In genomic region chr11:67392182-67392715, GRCh38 we compare ENCODE assay signal across 7 cellular contexts. TPM values are rescaled to one million over a fixed set of nuclear protein-coding genes. Genes with fewer than 3 reads are reported as not detected.
DNase-seq lines count a peak whose midpoint lies in the region; FAIRE-seq and TF ChIP-seq lines count a peak whose summit lies in the region.
"Had no signal": no experiment of that assay in that cellular context is flagged by ENCODE, and none has a peak within 500 bp of the region (broad histone marks: within the 10 kb centered on the region; RNA-seq: fewer than 3 reads in every experiment).

No MANE protein-coding gene starts in this region.

- no CpG with 5 or more reads among the region's 31 CpGs for WGBS in H9 (ENCODE audit: extremely low coverage, insufficient read length, low lambda C conversion rate)

- H3K23ac ChIP-seq in H9 (ENCODE audit: insufficient read length, low read depth, low read length), result no peak overlapping the region

- H4K20me1 ChIP-seq in H9 (ENCODE audit: control insufficient read depth, insufficient read depth, insufficient read length), result no peaks in the 10 kb centered on the region
- peaks cover 11% of the 10 kb centered on the region for H4K20me1 ChIP-seq in astrocyte (ENCODE audit: insufficient read depth, low read length)
- H4K20me1 ChIP-seq in neural progenitor cell (ENCODE audit: low read depth), result peaks cover 9% of the 10 kb centered on the region

- H3K36me3 ChIP-seq in astrocyte (ENCODE audit: insufficient read depth, low read length) (no peaks in the 10 kb centered on the region), neural progenitor cell (no peaks in the 10 kb centered on the region)

- TF ChIP-seq CTCF in H9 (conservative IDR thresholded peaks at IDR 0.05) (no peak), astrocyte (IDR thresholded peaks at IDR 0.05; ENCODE audit: insufficient read depth, low read depth, low read length) (no peak), neural progenitor cell (IDR thresholded peaks at IDR 0.05) (peak; percentile 11)

- no peak overlapping the region for H2AK5ac ChIP-seq in H9 (ENCODE audit: insufficient read length, low read length)

- H3K4me1 ChIP-seq in H9 (ENCODE audit: insufficient read depth, low read length) (no peaks in the 10 kb centered on the region; the same call in 1 of the 2 replicates), astrocyte (ENCODE audit: insufficient read depth, low read length) (peaks cover 10% of the 10 kb centered on the region), neural progenitor cell (peaks cover 4% of the 10 kb centered on the region)

- no peak overlapping the region for H4K8ac ChIP-seq in H9 (replicated peaks; ENCODE audit: insufficient read length, low read depth, low read length)

- no peak overlapping the region for H3K18ac ChIP-seq in H9 (ENCODE audit: insufficient read length, low read depth, low read length)

- H3K4me1 Mint-ChIP-seq in H9, result peaks cover 26 to 35% of the 10 kb centered on the region in 2 experiments
- H3K4me1 Mint-ChIP-seq in astrocyte (ENCODE audit: low read depth, unreplicated experiment), result peaks cover 10% of the 10 kb centered on the region
- H3K4me1 Mint-ChIP-seq in neural progenitor cell, result peaks cover 26% of the 10 kb centered on the region

- H2AFZ ChIP-seq in H9 (ENCODE audit: low read length) (no peak overlapping the region), astrocyte (ENCODE audit: low read depth, low read length) (peak overlapping the region; percentile 91), neural progenitor cell (replicated peaks) (no peak overlapping the region)

- H4K5ac ChIP-seq in H9 (ENCODE audit: insufficient read length, low read depth, low read length), result no peak overlapping the region

- peaks cover 13% of the 10 kb centered on the region for H3K23me2 ChIP-seq in H9 (ENCODE audit: insufficient read length, low read depth, low read length, poor library complexity, severe bottlenecking)

- no peaks in the 10 kb centered on the region for H3K79me1 ChIP-seq in H9 (ENCODE audit: insufficient read depth, low read depth, low read length, poor library complexity, severe bottlenecking)

- no peak overlapping the region for H2BK15ac ChIP-seq in H9 (ENCODE audit: low read depth, low read length)

- no peaks in the 10 kb centered on the region; a peak in 1 of 5 replicates for H3K9me3 Mint-ChIP-seq in H9
- no peaks in the 10 kb centered on the region for H3K9me3 Mint-ChIP-seq in astrocyte (ENCODE audit: unreplicated experiment)
- H3K9me3 Mint-ChIP-seq in neural progenitor cell, result no peaks in the 10 kb centered on the region

- H3K27me3 Mint-ChIP-seq in H9 (ENCODE audit: low read depth), result no peaks in the 10 kb centered on the region; the same call in 1 of the 2 replicates
- no peaks in the 10 kb centered on the region for H3K27me3 Mint-ChIP-seq in astrocyte (ENCODE audit: low read depth, unreplicated experiment)
- H3K27me3 Mint-ChIP-seq in neural progenitor cell (ENCODE audit: insufficient read depth, low read depth), result no peaks in the 10 kb centered on the region

- H3K9ac ChIP-seq in H9 (ENCODE audit: extremely low read depth, insufficient read length, low read length) (peak overlapping the region; percentile 61), astrocyte (ENCODE audit: low read length) (peak overlapping the region; percentile 85), neural progenitor cell (peak overlapping the region; percentile 70)

- no peak overlapping the region for H3K27ac ChIP-seq in H9 (ENCODE audit: insufficient read length, low read depth, low read length)
- no peak overlapping the region for H3K27ac ChIP-seq in astrocyte (ENCODE audit: low read depth, low read length)
- no peak overlapping the region for H3K27ac ChIP-seq in neural progenitor cell

- no peak for FAIRE-seq in astrocyte (lab: Jason Lieb, UNC)
- FAIRE-seq: endometrium had no signal

- H3K79me2 ChIP-seq in H9 (ENCODE audit: insufficient read depth, low read length) (no peaks in the 10 kb centered on the region), astrocyte (ENCODE audit: insufficient read depth, low read length) (peaks cover 14% of the 10 kb centered on the region), neural progenitor cell (ENCODE audit: low read depth) (peaks cover 24% of the 10 kb centered on the region)

- H3K27me3 ChIP-seq in H9 (ENCODE audit: insufficient read depth, low read length), result no peaks in the 10 kb centered on the region
- no peaks in the 10 kb centered on the region for H3K27me3 ChIP-seq in astrocyte (ENCODE audit: insufficient read depth, low read length)
- H3K27me3 ChIP-seq in neural progenitor cell, result no peaks in the 10 kb centered on the region

- DNase-seq in H9 (no peak), astrocyte (ENCODE audit: low read depth) (no peak), neural progenitor cell (ENCODE audit: low spot score) (peak; percentile 44), C1 segment of cervical spinal cord (lab: John Stamatoyannopoulos, UW) (no peak), Kasumi-1 (lab: John Stamatoyannopoulos, UW) (no peak), hippocampal formation (lab: John Stamatoyannopoulos, UW) (no peak)

- H3K4ac ChIP-seq in H9 (ENCODE audit: low read depth, low read length), result no peak overlapping the region

- H3K4me2 ChIP-seq in H9 (ENCODE audit: insufficient read depth, insufficient read length, low read length) (peak overlapping the region; percentile 42), astrocyte (ENCODE audit: low read length) (peak overlapping the region; percentile 97), neural progenitor cell (peak overlapping the region; percentile 93)

- H3F3A ChIP-seq in neural progenitor cell (ENCODE audit: low read depth), result peaks cover 10% of the 10 kb centered on the region

- no peak overlapping the region for H3K56ac ChIP-seq in H9 (ENCODE audit: insufficient read length, low read depth, low read length)

- no peak overlapping the region for H3T11ph ChIP-seq in H9 (ENCODE audit: low read length)

- H3K4me3 ChIP-seq in astrocyte (ENCODE audit: insufficient read depth, low read depth, low read length) (peak overlapping the region; percentile 74), neural progenitor cell (peak overlapping the region; percentile 53)

- H2BK12ac ChIP-seq in H9 (ENCODE audit: insufficient read length, low read depth, low read length), result no peak overlapping the region

- H3K36me3 Mint-ChIP-seq in H9 (ENCODE audit: insufficient read depth in 1 of 3, low read depth in 3 of 3) (peaks cover 9 to 27% (median 23%) of the 10 kb centered on the region in 3 experiments), astrocyte (ENCODE audit: low read depth, unreplicated experiment) (peaks cover 8% of the 10 kb centered on the region), neural progenitor cell (peaks cover 6% of the 10 kb centered on the region)

- H4K91ac ChIP-seq in H9 (ENCODE audit: insufficient read length, low read depth, low read length), result no peak overlapping the region

- no peak overlapping the region for H2BK20ac ChIP-seq in H9 (ENCODE audit: low read depth, low read length, poor library complexity, severe bottlenecking)

- H3K27ac Mint-ChIP-seq in H9, result peak overlapping the region in 1 of 3 experiments; percentile 20; a peak in 1 of 7 replicates
- peak overlapping the region; percentile 92 for H3K27ac Mint-ChIP-seq in astrocyte (ENCODE audit: unreplicated experiment)
- H3K27ac Mint-ChIP-seq in neural progenitor cell, result peak overlapping the region; percentile 85

- peak overlapping the region; percentile 71 to 92 for H3K4me3 Mint-ChIP-seq in H9
- peak overlapping the region; percentile 90 for H3K4me3 Mint-ChIP-seq in astrocyte (ENCODE audit: unreplicated experiment)
- H3K4me3 Mint-ChIP-seq in neural progenitor cell, result peak overlapping the region; percentile 92

- H3K9me3 ChIP-seq in H9 (ENCODE audit: control insufficient read depth, low read depth, low read length) (no peaks in the 10 kb centered on the region), astrocyte (ENCODE audit: insufficient read depth, low read depth, low read length) (no peaks in the 10 kb centered on the region), neural progenitor cell (ENCODE audit: low read depth) (no peaks in the 10 kb centered on the region)

- H2BK5ac ChIP-seq in H9 (ENCODE audit: insufficient read length, low read length), result no peak overlapping the region

- no peak overlapping the region for H3K14ac ChIP-seq in H9 (ENCODE audit: insufficient read depth, low read length)

- no peak overlapping the region for H2BK120ac ChIP-seq in H9 (ENCODE audit: low read depth, low read length, poor library complexity, severe bottlenecking)

RNA-seq across cellular contexts. Expression of gene RAD9A, which starts 0.5 kb away (rescaled TPM):
- total RNA-seq in H9 (2021), result 20.9 and 23.8 TPM in 2 replicates
- total RNA-seq in astrocyte, result 9.2 and 9.4 TPM in 2 replicates
- 10.4 and 37.5 TPM in 2 replicates for total RNA-seq in neural progenitor cell (ENCODE audit: low replicate concordance)

RNA-seq across cellular contexts. Expression of gene PPP1CA, which starts 9.4 kb away (rescaled TPM):
- total RNA-seq in H9 (2021), result 205 and 214 TPM in 2 replicates
- total RNA-seq in astrocyte, result 157 and 159 TPM in 2 replicates
- total RNA-seq in neural progenitor cell (ENCODE audit: low replicate concordance), result 102 and 189 TPM in 2 replicates

RNA-seq across cellular contexts. Expression of gene TBC1D10C, which starts 11.6 kb away (rescaled TPM):
- 0.28 and 0.44 TPM in 2 replicates for total RNA-seq in H9 (2021)
- total RNA-seq in astrocyte, result 0.16 TPM in 1 of 2 replicates, not detected in the other
- total RNA-seq in neural progenitor cell (ENCODE audit: low replicate concordance), result 0.15 and 1.1 TPM in 2 replicates

RNA-seq across cellular contexts. Expression of gene CLCF1, which starts 18.9 kb away (rescaled TPM):
- total RNA-seq in H9 (2021) (1.6 and 2.1 TPM in 2 replicates), astrocyte (17.4 and 17.6 TPM in 2 replicates), neural progenitor cell (ENCODE audit: low replicate concordance) (2.0 and 3.7 TPM in 2 replicates)

RNA-seq across cellular contexts. Expression of gene CARNS1, which starts 23.2 kb away (rescaled TPM):
- 0.88 and 1.1 TPM in 2 replicates for total RNA-seq in H9 (2021)
- total RNA-seq in astrocyte, result 0.10 and 0.23 TPM in 2 replicates
- 0.22 and 0.52 TPM in 2 replicates for total RNA-seq in neural progenitor cell (ENCODE audit: low replicate concordance)

Comparison
In these comparisons a context has a peak if more than half of its experiments do, and no peak if none do; other contexts are left out.
1. H3K4me2 ChIP-seq: peak in every context shown above with its lines; median percentile 97 in astrocyte; 93 in neural progenitor cell; 42 in H9.